Comparison of ENCODE assay signal across 8 cellular contexts in the genomic region with DNA sequence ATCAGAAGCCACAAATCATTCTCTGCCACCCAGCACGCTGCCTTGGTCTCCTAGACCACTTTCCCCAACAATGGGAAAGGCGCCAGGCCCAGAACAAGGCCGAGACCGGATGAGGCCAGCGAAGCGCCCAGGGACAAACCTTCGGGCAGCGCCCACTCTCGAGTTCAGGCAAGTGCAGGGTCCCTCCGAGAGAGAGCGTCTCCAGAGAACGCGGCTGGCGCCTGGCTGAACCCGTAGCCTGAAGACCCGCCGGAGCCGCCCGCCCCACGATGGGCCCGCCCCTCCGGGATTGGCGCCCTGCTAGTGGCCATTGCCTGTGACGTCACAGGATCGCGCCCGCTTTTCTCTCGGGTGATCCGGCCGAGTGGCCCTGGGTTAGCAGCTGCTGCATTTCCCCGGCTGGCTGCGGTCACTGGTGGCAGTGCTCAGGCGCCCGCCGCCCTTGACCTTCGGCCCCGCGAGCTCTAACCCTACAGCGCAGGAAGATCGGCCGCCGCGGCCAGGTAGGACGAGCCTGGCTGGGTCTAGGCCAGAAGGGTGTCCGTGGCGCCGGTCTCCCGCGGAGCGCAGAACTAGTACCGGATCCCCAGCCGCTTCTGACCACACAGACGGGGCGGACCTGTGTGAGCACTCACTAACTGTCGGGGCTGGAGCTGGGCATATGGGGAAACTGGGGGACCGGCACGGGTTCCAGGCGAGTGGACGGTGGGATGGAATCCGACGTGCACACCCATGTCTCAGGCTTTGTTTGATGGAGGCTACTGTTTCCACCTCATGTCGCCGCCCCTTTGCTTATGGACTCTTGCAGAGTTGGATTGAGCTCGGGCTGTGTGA. TPM values are rescaled to one million over a fixed set of nuclear protein-coding genes. Genes with fewer than 3 reads are reported as not detected.
DNase-seq lines count a peak whose midpoint lies in the region; ATAC-seq and TF ChIP-seq lines count a peak whose summit lies in the region.

A gene with protein sequence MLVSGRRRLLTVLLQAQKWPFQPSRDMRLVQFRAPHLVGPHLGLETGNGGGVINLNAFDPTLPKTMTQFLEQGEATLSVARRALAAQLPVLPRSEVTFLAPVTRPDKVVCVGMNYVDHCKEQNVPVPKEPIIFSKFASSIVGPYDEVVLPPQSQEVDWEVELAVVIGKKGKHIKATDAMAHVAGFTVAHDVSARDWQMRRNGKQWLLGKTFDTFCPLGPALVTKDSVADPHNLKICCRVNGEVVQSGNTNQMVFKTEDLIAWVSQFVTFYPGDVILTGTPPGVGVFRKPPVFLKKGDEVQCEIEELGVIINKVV (plus strand): TSS at position 339 of the 834 bp plus-strand sequence. CDS start 2,851 bp downstream, outside the sequence.

- intact Hi-C loops in T-helper 1 cell treated with Interleukin-12 subunit alpha and Interleukin-12 subunit beta and Interleukin-4 antibody, amounts not matched to agents 30 ng/mL and 1 ng/mL, for 36 hours (cut with micrococcal nuclease), result loop anchor here (1.0 to 5.0 kb wide), 7 partner anchors 124 to 380 kb away; a partner anchor contains a TSS
- intact Hi-C loops in heart right ventricle (cut with DNase I) (loop anchor here in 2 of 10 donors (5.0 kb wide), 2 partner anchors 55 to 325 kb away; no protein-coding TSS in a partner anchor), posterior vena cava (cut with DNase I) (loop anchor here in 1 of 2 donors (5.0 kb wide), 1 partner anchor 320 kb away; no protein-coding TSS in a partner anchor), upper lobe of right lung (cut with DNase I) (no loop called here)

- TF ChIP-seq CTCF in heart right ventricle (IDR thresholded peaks at IDR 0.05), result no peak
- no peak for TF ChIP-seq CTCF in upper lobe of right lung (IDR thresholded peaks at IDR 0.05)

- DNase-seq in NCI-H1694 (lab: John Stamatoyannopoulos, UW) (peak; percentile 88), amniotic epithelial cell (ENCODE audit: low read depth) (peak; percentile 83), heart right ventricle (peak; percentile 97 to 98), posterior vena cava (ENCODE audit: low spot score) (peak; percentile 99), upper lobe of right lung (peak; percentile 99)

- WGBS in heart right ventricle, 2 donors, result 0% methylated on average over 64 of the region's 64 CpGs

- H3K9me3 ChIP-seq in heart right ventricle (no peaks in the 10 kb centered on the region), upper lobe of right lung (no peaks in the 10 kb centered on the region)

- peak within 1 kb of the TSS in 9 of 10 donors; percentile 76 to 94 (median 86) for H3K27ac ChIP-seq in heart right ventricle
- peak within 1 kb of the TSS; percentile 90 for H3K27ac ChIP-seq in upper lobe of right lung

- ATAC-seq in GM18498 (IDR thresholded peaks at IDR 0.05; ENCODE audit: unreplicated experiment), result peak; percentile 96
- peak; percentile 96 for ATAC-seq in HG02885 (IDR thresholded peaks at IDR 0.05; ENCODE audit: poor library complexity, unreplicated experiment)
- ATAC-seq in heart right ventricle, result peak; percentile 97 to 99 (median 98)
- ATAC-seq in upper lobe of right lung, result peak; percentile 97

- H3K4me3 ChIP-seq in heart right ventricle (peak within 1 kb of the TSS; percentile 71 to 99 (median 93)), upper lobe of right lung (peak within 1 kb of the TSS; percentile 95)

- H3K27me3 ChIP-seq in heart right ventricle, result no peaks in the 10 kb centered on the region
- H3K27me3 ChIP-seq in upper lobe of right lung, result no peaks in the 10 kb centered on the region

- H3K36me3 ChIP-seq in heart right ventricle (peaks cover 0 to 10% (median 0%) of the 10 kb centered on the region in 9 donors), upper lobe of right lung (peaks cover 2% of the 10 kb centered on the region)

- peaks cover 0 to 31% (median 19%) of the 10 kb centered on the region in 9 donors for H3K4me1 ChIP-seq in heart right ventricle
- H3K4me1 ChIP-seq in upper lobe of right lung, result peaks cover 16% of the 10 kb centered on the region

RNA-seq across cellular contexts. Expression of the gene that starts here (rescaled TPM):
- total RNA-seq in T-helper 1 cell treated with Interleukin-12 subunit alpha and Interleukin-12 subunit beta and Interleukin-4 antibody, amounts not matched to agents 30 ng/mL and 1 ng/mL, for 36 hours, result 27.9 and 31.6 TPM in 2 replicates
- 10 to 100 TPM; 24.1 to 45.1 (median 39.8) TPM for total RNA-seq in heart right ventricle
- 10 to 100 TPM; 26.5 to 40.9 TPM for polyA plus RNA-seq in heart right ventricle
- 10 to 100 TPM; 14.1 to 18.3 TPM for total RNA-seq in posterior vena cava
- total RNA-seq in upper lobe of right lung, result 22.8 TPM

Comparison
In these comparisons a context has a peak if more than half of its experiments do, and no peak if none do; other contexts are left out.
1. Peak in every context shown above with its lines: DNase-seq, ATAC-seq, H3K4me3 ChIP-seq and H3K27ac ChIP-seq.